1 cellular context compared by ENCODE assay signal in genomic region chr5:72234898-72235297, GRCh38.
TF ChIP-seq lines count a peak whose summit lies in the region.

No MANE protein-coding gene starts in this region.

TF ChIP-seq in GM23338, 12 proteins besides CTCF, POLR2A, EP300 and RAD21 (continued from another document):
- TF ChIP-seq, protein P1, sequence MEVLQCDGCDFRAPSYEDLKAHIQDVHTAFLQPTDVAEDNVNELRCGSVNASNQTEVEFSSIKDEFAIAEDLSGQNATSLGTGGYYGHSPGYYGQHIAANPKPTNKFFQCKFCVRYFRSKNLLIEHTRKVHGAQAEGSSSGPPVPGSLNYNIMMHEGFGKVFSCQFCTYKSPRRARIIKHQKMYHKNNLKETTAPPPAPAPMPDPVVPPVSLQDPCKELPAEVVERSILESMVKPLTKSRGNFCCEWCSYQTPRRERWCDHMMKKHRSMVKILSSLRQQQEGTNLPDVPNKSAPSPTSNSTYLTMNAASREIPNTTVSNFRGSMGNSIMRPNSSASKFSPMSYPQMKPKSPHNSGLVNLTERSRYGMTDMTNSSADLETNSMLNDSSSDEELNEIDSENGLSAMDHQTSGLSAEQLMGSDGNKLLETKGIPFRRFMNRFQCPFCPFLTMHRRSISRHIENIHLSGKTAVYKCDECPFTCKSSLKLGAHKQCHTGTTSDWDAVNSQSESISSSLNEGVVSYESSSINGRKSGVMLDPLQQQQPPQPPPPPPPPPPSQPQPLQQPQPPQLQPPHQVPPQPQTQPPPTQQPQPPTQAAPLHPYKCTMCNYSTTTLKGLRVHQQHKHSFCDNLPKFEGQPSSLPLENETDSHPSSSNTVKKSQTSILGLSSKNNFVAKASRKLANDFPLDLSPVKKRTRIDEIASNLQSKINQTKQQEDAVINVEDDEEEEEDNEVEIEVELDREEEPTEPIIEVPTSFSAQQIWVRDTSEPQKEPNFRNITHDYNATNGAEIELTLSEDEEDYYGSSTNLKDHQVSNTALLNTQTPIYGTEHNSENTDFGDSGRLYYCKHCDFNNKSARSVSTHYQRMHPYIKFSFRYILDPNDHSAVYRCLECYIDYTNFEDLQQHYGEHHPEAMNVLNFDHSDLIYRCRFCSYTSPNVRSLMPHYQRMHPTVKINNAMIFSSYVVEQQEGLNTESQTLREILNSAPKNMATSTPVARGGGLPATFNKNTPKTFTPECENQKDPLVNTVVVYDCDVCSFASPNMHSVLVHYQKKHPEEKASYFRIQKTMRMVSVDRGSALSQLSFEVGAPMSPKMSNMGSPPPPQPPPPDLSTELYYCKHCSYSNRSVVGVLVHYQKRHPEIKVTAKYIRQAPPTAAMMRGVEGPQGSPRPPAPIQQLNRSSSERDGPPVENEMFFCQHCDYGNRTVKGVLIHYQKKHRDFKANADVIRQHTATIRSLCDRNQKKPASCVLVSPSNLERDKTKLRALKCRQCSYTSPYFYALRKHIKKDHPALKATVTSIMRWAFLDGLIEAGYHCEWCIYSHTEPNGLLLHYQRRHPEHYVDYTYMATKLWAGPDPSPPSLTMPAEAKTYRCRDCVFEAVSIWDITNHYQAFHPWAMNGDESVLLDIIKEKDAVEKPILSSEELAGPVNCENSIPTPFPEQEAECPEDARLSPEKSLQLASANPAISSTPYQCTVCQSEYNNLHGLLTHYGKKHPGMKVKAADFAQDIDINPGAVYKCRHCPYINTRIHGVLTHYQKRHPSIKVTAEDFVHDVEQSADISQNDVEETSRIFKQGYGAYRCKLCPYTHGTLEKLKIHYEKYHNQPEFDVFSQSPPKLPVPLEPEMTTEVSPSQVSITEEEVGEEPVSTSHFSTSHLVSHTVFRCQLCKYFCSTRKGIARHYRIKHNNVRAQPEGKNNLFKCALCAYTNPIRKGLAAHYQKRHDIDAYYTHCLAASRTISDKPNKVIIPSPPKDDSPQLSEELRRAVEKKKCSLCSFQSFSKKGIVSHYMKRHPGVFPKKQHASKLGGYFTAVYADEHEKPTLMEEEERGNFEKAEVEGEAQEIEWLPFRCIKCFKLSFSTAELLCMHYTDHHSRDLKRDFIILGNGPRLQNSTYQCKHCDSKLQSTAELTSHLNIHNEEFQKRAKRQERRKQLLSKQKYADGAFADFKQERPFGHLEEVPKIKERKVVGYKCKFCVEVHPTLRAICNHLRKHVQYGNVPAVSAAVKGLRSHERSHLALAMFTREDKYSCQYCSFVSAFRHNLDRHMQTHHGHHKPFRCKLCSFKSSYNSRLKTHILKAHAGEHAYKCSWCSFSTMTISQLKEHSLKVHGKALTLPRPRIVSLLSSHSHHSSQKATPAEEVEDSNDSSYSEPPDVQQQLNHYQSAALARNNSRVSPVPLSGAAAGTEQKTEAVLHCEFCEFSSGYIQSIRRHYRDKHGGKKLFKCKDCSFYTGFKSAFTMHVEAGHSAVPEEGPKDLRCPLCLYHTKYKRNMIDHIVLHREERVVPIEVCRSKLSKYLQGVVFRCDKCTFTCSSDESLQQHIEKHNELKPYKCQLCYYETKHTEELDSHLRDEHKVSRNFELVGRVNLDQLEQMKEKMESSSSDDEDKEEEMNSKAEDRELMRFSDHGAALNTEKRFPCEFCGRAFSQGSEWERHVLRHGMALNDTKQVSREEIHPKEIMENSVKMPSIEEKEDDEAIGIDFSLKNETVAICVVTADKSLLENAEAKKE (CRISPR knock-in tag; IDR thresholded peaks at IDR 0.05) = no peak
- TF ChIP-seq JUNB (IDR thresholded peaks at IDR 0.05; ENCODE audit: unreplicated experiment) = no peak
TF ChIP-seq in GM23338: peak in this region for 0.
